8 cellular contexts compared by ENCODE assay signal in genomic region chr11:72676874-72677341, GRCh38. TPM values are rescaled to one million over a fixed set of nuclear protein-coding genes. Genes with fewer than 3 reads are reported as not detected.
DNase-seq lines count a peak whose midpoint lies in the region; ATAC-seq lines count a peak whose summit lies in the region.

No MANE protein-coding gene starts in this region.

- DNase-seq in EH (ENCODE audit: low read depth) (peak; percentile 49), NCI-H2227 treated with DMSO at 0.1 percent for 48 hours (lab: John Stamatoyannopoulos, UW) (peak; percentile 47), glomerular visceral epithelial cell (ENCODE audit: extremely low spot score) (peak; percentile 40), sciatic nerve (ENCODE audit: low spot score) (peak; percentile 77), NCI-H187 treated with DMSO at 0.1 percent for 48 hours (lab: John Stamatoyannopoulos, UW) (no peak)
- DNase-seq in activated T-cell treated with anti-CD3 and anti-CD28 coated beads, Interleukin-2, amount 50 U/mL, for 4 hours: peak; percentile 48

- H3K9me3 Mint-ChIP-seq in activated T-cell treated with anti-CD3 and anti-CD28 coated beads, Interleukin-2, amount 50 U/mL, for 4 hours: no peaks in the 10 kb centered on the region

- H3K4me1 Mint-ChIP-seq in activated T-cell treated with anti-CD3 and anti-CD28 coated beads, Interleukin-2, amount 50 U/mL, for 4 hours (ENCODE audit: low read depth): peaks cover 9% of the 10 kb centered on the region

- H3K4me3 Mint-ChIP-seq in activated T-cell treated with anti-CD3 and anti-CD28 coated beads, Interleukin-2, amount 50 U/mL, for 4 hours: no peak overlapping the region

- ATAC-seq in activated T-cell treated with anti-CD3 and anti-CD28 coated beads, Interleukin-2, amount 50 U/mL, for 4 hours: peak; percentile 85 to 92
- ATAC-seq in sciatic nerve (peak; percentile 70), HG02852 (IDR thresholded peaks at IDR 0.05; ENCODE audit: unreplicated experiment) (no peak), HG03460 (IDR thresholded peaks at IDR 0.05; ENCODE audit: unreplicated experiment) (no peak)

- H3K27me3 Mint-ChIP-seq in activated T-cell treated with anti-CD3 and anti-CD28 coated beads, Interleukin-2, amount 50 U/mL, for 4 hours (ENCODE audit: low read depth): peaks cover 60% of the 10 kb centered on the region

- H3K36me3 Mint-ChIP-seq in activated T-cell treated with anti-CD3 and anti-CD28 coated beads, Interleukin-2, amount 50 U/mL, for 4 hours (ENCODE audit: insufficient read depth): no peaks in the 10 kb centered on the region

- intact Hi-C loops in sciatic nerve (cut with DNase I): no loop called here

RNA-seq across cellular contexts. Expression of gene PDE2A, which starts 2.7 kb away (rescaled TPM):
- under 1 TPM; 0.53 to 0.71 (median 0.60) TPM for total RNA-seq in activated T-cell treated with anti-CD3 and anti-CD28 coated beads, Interleukin-2, amount 50 U/mL, for 4 hours
- total RNA-seq in sciatic nerve: 74.4 TPM

Comparison
In these comparisons a context has a peak if more than half of its experiments do, and no peak if none do; other contexts are left out.
1. ATAC-seq: peak in activated T-cell treated with anti-CD3 and anti-CD28 coated beads, Interleukin-2, amount 50 U/mL, for 4 hours (2 of 2) and sciatic nerve (single experiment); none in HG02852 (single experiment) and HG03460 (single experiment).
2. RNA of gene PDE2A, which starts 2.7 kb away (total RNA-seq): 74.4 TPM in sciatic nerve (single experiment); 0.53 to 0.71 TPM in activated T-cell treated with anti-CD3 and anti-CD28 coated beads, Interleukin-2, amount 50 U/mL, for 4 hours; every median in the first group is over 10 times any median in the second.